In the genomic region with DNA sequence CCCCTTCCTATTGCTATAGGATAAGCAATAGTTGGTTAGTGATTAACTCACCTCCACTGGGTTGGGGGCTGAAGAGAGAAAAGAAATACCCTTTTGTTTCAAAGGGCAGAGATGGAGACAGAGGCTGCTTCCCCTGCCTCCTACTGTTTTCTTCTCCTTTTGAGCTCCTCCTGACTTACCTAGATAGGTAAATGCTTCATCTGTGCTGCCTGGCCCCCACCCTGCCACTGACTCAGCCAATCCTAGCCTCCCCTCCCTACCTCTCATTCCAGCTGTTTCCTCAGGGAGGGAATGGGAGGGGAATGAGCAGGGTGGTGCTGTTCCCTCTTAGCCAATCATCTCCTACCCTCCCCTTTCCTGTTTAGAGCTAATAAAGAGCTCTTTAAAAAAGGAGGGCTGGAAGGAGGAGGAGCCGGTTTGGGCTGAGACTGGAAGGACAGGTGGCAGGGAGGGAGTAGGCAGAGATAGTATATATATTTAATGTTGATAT, we compare ENCODE assay signal across 10 cellular contexts. TPM values are rescaled to one million over a fixed set of nuclear protein-coding genes. Genes with fewer than 3 reads are reported as not detected.
DNase-seq lines count a peak whose midpoint lies in the region; ATAC-seq and TF ChIP-seq lines count a peak whose summit lies in the region.
"Had no signal": no experiment of that assay in that cellular context is flagged by ENCODE, and none has a peak within 500 bp of the region (broad histone marks: within the 10 kb centered on the region; RNA-seq: fewer than 3 reads in every experiment).

A gene (minus strand): TSS at position 229 of the 490 bp plus-strand sequence. CDS start 5,158 bp downstream, outside the sequence.

- POLR2A ChIA-PET in HEK293 (lab: Yijun Ruan, JAX) (interaction anchor here (0.6 to 1.3 kb wide), 2 partner anchors 20 to 456 kb away, joined by 3 to 5 read pairs; a partner anchor contains a TSS), GM10248 (lab: Yijun Ruan, JAX) (no interaction called here)

- H3K9me3 ChIP-seq in HEK293 (ENCODE audit: control insufficient read depth, insufficient read depth, low read depth, low read length) (no peaks in the 10 kb centered on the region), left ventricle myocardium inferior (replicated peaks) (no peaks in the 10 kb centered on the region)

- H3K27me3 ChIP-seq in left ventricle myocardium inferior (ENCODE audit: low read depth) = peaks cover 5% of the 10 kb centered on the region

- no peak for TF ChIP-seq CTCF in HEK293 (tag by site-specific recombination; IDR thresholded peaks at IDR 0.05)
- TF ChIP-seq CTCF in left ventricle myocardium inferior (IDR thresholded peaks at IDR 0.05; ENCODE audit: borderline replicate concordance) = no peak
- no peak for TF ChIP-seq CTCF in GM10248 (IDR thresholded peaks at IDR 0.05; ENCODE audit: control extremely low read depth, extremely low read depth, low read depth, missing control alignments)

- H3K36me3 ChIP-seq in HEK293 (ENCODE audit: control insufficient read depth in 2 of 2, insufficient read depth in 1 of 2, low read length in 2 of 2) = no peaks in the 10 kb centered on the region
- no peaks in the 10 kb centered on the region for H3K36me3 ChIP-seq in left ventricle myocardium inferior

- peak; percentile 96 for DNase-seq in NCI-H510A treated with DMSO at 0.1 percent for 48 hours (lab: John Stamatoyannopoulos, UW)
- DNase-seq in left ventricle myocardium inferior = no peak
- peak; percentile 84 for DNase-seq in renal cortical epithelial cell (ENCODE audit: low read depth)
- DNase-seq in GM10248 (ENCODE audit: extremely low spot score) = no peak
- no peak for DNase-seq in medulla oblongata (ENCODE audit: extremely low spot score)
- DNase-seq: activated CD4-positive, alpha-beta T cell treated with anti-CD3 and anti-CD28 coated beads, Interleukin-2, amount 50 U/mL, for 1 hour; cerebellar nuclear complex had no signal

- H3K4me1 ChIP-seq in HEK293 (ENCODE audit: control insufficient read depth, insufficient read depth, low read length) (no peaks in the 10 kb centered on the region), left ventricle myocardium inferior (peaks cover 28% of the 10 kb centered on the region)

- CTCF ChIA-PET in HEK293 (lab: Yijun Ruan, JAX) = interaction anchor here (0.8 to 2.9 kb wide), 7 partner anchors 13 to 553 kb away, joined by 3 to 16 read pairs (median 4); no protein-coding TSS in a partner anchor
- CTCF ChIA-PET in GM10248 (lab: Yijun Ruan, JAX) = interaction anchor here (0.6 to 6.1 kb wide), 8 partner anchors 12 to 765 kb away, joined by 3 to 25 read pairs (median 4); a partner anchor contains a TSS

- no peak for ATAC-seq in HG03280 (IDR thresholded peaks at IDR 0.05; ENCODE audit: unreplicated experiment)
- ATAC-seq in GM21576 (IDR thresholded peaks at IDR 0.05; ENCODE audit: unreplicated experiment) = no peak

- intact Hi-C loops in left ventricle myocardium inferior (cut with micrococcal nuclease) = no loop called here

- H3K4me3 ChIP-seq in HEK293 (ENCODE audit: low read depth, low read length) (no peak within 1 kb of the TSS), left ventricle myocardium inferior (no peak within 1 kb of the TSS)

- no peak within 1 kb of the TSS for H3K27ac ChIP-seq in HEK293 (ENCODE audit: extremely low read depth, low read depth, low read length)
- peak within 1 kb of the TSS; percentile 41 for H3K27ac ChIP-seq in left ventricle myocardium inferior (replicated peaks)

TF ChIP-seq in HEK293, 187 proteins besides CTCF, POLR2A, EP300 and RAD21:
- TF ChIP-seq SP3 (tag by site-specific recombination; IDR thresholded peaks at IDR 0.05) (0 out of 2 replicates have a peak, but pooled peaks have one; percentile 38), WT1 (tag by site-specific recombination; IDR thresholded peaks at IDR 0.05) (peak; percentile 80), ZNF248 (tag by site-specific recombination; IDR thresholded peaks at IDR 0.05) (no peak), ZNF266 (tag by site-specific recombination; IDR thresholded peaks at IDR 0.05; ENCODE audit: low read depth) (no peak)
- TF ChIP-seq, protein P1, sequence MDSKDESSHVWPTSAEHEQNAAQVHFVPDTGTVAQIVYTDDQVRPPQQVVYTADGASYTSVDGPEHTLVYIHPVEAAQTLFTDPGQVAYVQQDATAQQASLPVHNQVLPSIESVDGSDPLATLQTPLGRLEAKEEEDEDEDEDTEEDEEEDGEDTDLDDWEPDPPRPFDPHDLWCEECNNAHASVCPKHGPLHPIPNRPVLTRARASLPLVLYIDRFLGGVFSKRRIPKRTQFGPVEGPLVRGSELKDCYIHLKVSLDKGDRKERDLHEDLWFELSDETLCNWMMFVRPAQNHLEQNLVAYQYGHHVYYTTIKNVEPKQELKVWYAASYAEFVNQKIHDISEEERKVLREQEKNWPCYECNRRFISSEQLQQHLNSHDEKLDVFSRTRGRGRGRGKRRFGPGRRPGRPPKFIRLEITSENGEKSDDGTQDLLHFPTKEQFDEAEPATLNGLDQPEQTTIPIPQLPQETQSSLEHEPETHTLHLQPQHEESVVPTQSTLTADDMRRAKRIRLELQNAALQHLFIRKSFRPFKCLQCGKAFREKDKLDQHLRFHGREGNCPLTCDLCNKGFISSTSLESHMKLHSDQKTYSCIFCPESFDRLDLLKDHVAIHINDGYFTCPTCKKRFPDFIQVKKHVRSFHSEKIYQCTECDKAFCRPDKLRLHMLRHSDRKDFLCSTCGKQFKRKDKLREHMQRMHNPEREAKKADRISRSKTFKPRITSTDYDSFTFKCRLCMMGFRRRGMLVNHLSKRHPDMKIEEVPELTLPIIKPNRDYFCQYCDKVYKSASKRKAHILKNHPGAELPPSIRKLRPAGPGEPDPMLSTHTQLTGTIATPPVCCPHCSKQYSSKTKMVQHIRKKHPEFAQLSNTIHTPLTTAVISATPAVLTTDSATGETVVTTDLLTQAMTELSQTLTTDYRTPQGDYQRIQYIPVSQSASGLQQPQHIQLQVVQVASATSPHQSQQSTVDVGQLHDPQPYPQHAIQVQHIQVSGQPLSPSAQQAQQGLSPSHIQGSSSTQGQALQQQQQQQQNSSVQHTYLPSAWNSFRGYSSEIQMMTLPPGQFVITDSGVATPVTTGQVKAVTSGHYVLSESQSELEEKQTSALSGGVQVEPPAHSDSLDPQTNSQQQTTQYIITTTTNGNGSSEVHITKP (tag by site-specific recombination; IDR thresholded peaks at IDR 0.05) = 0 out of 2 replicates have a peak, but pooled peaks have one; percentile 16
- TF ChIP-seq, protein P2, sequence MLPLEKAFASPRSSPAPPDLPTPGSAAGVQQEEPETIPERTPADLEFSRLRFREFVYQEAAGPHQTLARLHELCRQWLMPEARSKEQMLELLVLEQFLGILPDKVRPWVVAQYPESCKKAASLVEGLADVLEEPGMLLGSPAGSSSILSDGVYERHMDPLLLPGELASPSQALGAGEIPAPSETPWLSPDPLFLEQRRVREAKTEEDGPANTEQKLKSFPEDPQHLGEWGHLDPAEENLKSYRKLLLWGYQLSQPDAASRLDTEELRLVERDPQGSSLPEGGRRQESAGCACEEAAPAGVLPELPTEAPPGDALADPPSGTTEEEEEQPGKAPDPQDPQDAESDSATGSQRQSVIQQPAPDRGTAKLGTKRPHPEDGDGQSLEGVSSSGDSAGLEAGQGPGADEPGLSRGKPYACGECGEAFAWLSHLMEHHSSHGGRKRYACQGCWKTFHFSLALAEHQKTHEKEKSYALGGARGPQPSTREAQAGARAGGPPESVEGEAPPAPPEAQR (tag by site-specific recombination; IDR thresholded peaks at IDR 0.05) = no peak
- TF ChIP-seq, protein P3, sequence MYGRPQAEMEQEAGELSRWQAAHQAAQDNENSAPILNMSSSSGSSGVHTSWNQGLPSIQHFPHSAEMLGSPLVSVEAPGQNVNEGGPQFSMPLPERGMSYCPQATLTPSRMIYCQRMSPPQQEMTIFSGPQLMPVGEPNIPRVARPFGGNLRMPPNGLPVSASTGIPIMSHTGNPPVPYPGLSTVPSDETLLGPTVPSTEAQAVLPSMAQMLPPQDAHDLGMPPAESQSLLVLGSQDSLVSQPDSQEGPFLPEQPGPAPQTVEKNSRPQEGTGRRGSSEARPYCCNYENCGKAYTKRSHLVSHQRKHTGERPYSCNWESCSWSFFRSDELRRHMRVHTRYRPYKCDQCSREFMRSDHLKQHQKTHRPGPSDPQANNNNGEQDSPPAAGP (tag by site-specific recombination; IDR thresholded peaks at IDR 0.05) = peak; percentile 38; the same call in 1 of the 2 replicates

RNA-seq across cellular contexts. Expression of the gene that starts here (rescaled TPM):
- total RNA-seq in left ventricle myocardium inferior (0.74 TPM), renal cortical epithelial cell (16.3 and 17.9 TPM in 2 replicates)

Comparison
In these comparisons a context has a peak if more than half of its experiments do, and no peak if none do; other contexts are left out.
1. DNase-seq: peak in NCI-H510A treated with DMSO at 0.1 percent for 48 hours (single experiment) and renal cortical epithelial cell (single experiment); none in left ventricle myocardium inferior (single experiment), GM10248 (single experiment) and medulla oblongata (single experiment).